8 cellular contexts compared by ENCODE assay signal in genomic region chr19:10380311-10381102, GRCh38.
DNase-seq lines count a peak whose midpoint lies in the region; ATAC-seq and FAIRE-seq lines count a peak whose summit lies in the region.

TSS of gene TYK2 (minus strand) at chr19:10380572. CDS start at chr19:10378406, 2,166 bp downstream.

- peak; percentile 98 for FAIRE-seq in HTR-8/SVneo (lab: Jason Lieb, UNC)

- no peaks in the 10 kb centered on the region for H3K9me3 Mint-ChIP-seq in effector memory CD8-positive, alpha-beta T cell
- no peaks in the 10 kb centered on the region for H3K9me3 Mint-ChIP-seq in memory B cell

- ATAC-seq in GM21367 (IDR thresholded peaks at IDR 0.05; ENCODE audit: unreplicated experiment) (peak; percentile 81), memory B cell (ENCODE audit: low read depth) (peak; percentile 97)
- ATAC-seq in effector memory CD8-positive, alpha-beta T cell (replicated peaks) = peak; percentile 92

- peaks cover 16 to 17% of the 10 kb centered on the region in 2 donors for H3K4me1 Mint-ChIP-seq in effector memory CD8-positive, alpha-beta T cell (ENCODE audit: low read depth in 2 of 2)
- H3K4me1 Mint-ChIP-seq in memory B cell = peaks cover 12% of the 10 kb centered on the region

- H3K4me3 Mint-ChIP-seq in effector memory CD8-positive, alpha-beta T cell = peak within 1 kb of the TSS; percentile 85 to 89
- H3K4me3 Mint-ChIP-seq in memory B cell = peak within 1 kb of the TSS; percentile 86

- peaks cover 35% of the 10 kb centered on the region for H3K36me3 Mint-ChIP-seq in effector memory CD8-positive, alpha-beta T cell (ENCODE audit: insufficient read depth)
- peaks cover 6% of the 10 kb centered on the region for H3K36me3 Mint-ChIP-seq in memory B cell

- H3K27me3 Mint-ChIP-seq in effector memory CD8-positive, alpha-beta T cell = no peaks in the 10 kb centered on the region
- H3K27me3 Mint-ChIP-seq in memory B cell = no peaks in the 10 kb centered on the region

- peak within 1 kb of the TSS; percentile 92 to 96 for H3K27ac Mint-ChIP-seq in effector memory CD8-positive, alpha-beta T cell
- H3K27ac Mint-ChIP-seq in memory B cell = peak within 1 kb of the TSS; percentile 86

- DNase-seq in COLO829 (ENCODE audit: low spot score) = peak; percentile 100
- DNase-seq in HTR-8/SVneo (ENCODE audit: insufficient read length, low spot score) = peak; percentile 100
- peak; percentile 97 for DNase-seq in NOMO-1 treated with dmso at 0.1 percent for 144 hours (lab: John Stamatoyannopoulos, UW; ENCODE audit: unreplicated experiment)
- peak; percentile 87 to 97 (median 91) for DNase-seq in activated CD8-positive, alpha-beta memory T cell treated with anti-CD3 and anti-CD28 coated beads for 48 hours (ENCODE audit: low read depth in 2 of 3, low spot score in 2 of 3)
- peak; percentile 96 to 97 (median 96) for DNase-seq in effector memory CD8-positive, alpha-beta T cell
- peak; percentile 97 to 98 for DNase-seq in memory B cell (ENCODE audit: low spot score in 2 of 2)
- DNase-seq in stimulated activated CD8-positive, alpha-beta memory T cell treated with anti-CD3 and anti-CD28 coated beads, Interleukin-12 subunit alpha, Interleukin-12 subunit beta, amount 100 ng/mL, for 24 hours (ENCODE audit: extremely low read depth) = peak; percentile 83

Comparison
In these comparisons a context has a peak if more than half of its experiments do, and no peak if none do; other contexts are left out.
1. Peak in every context shown above with its lines: DNase-seq and ATAC-seq.